Comparison of ENCODE assay signal across 14 cellular contexts in genomic region chr20:60101894-60102281, GRCh38.
"Had no signal": no experiment of that assay in that cellular context is flagged by ENCODE, and none has a peak within 500 bp of the region (broad histone marks: within the 10 kb centered on the region; RNA-seq: fewer than 3 reads in every experiment).

No MANE protein-coding gene starts in this region.

- H3K27ac ChIP-seq: suprapubic skin had no signal

- H3K36me3 ChIP-seq: suprapubic skin had no signal

- DNase-seq: activated CD4-positive, alpha-beta T cell treated with anti-CD3 and anti-CD28 coated beads, Interleukin-2, amount 50 U/mL, for 1 hour; activated CD4-positive, CD25-positive, alpha-beta regulatory T cell; activated gamma-delta T cell; activated naive CD8-positive, alpha-beta T cell treated with anti-CD3 and anti-CD28 coated beads, Interleukin-2, amount 10 ng/mL, durations not matched to agents 7 days and 5 days; activated T-cell treated with anti-CD3 and anti-CD28 coated beads, Interleukin-2, amount 50 U/mL, for 4 hours; aorta; hippocampal formation; kidney glomerular epithelial cell; midbrain; naive B cell; stimulated activated CD4-positive, alpha-beta T cell treated with anti-CD3 and anti-CD28 coated beads, Interleukin-12 subunit alpha, Interleukin-12 subunit beta, amount 100 ng/mL, for 4 hours; stimulated activated naive CD8-positive, alpha-beta T cell treated with anti-CD3 and anti-CD28 coated beads, Interleukin-15, Interleukin-2, amounts not matched to agents 100 U/mL and 50 U/mL, for 24 hours had no signal

- H3K4me3 ChIP-seq: lung, suprapubic skin had no signal

- H3K4me1 ChIP-seq: suprapubic skin had no signal

- H3K9me3 ChIP-seq: suprapubic skin had no signal
